8 cellular contexts compared by ENCODE assay signal in the genomic region with DNA sequence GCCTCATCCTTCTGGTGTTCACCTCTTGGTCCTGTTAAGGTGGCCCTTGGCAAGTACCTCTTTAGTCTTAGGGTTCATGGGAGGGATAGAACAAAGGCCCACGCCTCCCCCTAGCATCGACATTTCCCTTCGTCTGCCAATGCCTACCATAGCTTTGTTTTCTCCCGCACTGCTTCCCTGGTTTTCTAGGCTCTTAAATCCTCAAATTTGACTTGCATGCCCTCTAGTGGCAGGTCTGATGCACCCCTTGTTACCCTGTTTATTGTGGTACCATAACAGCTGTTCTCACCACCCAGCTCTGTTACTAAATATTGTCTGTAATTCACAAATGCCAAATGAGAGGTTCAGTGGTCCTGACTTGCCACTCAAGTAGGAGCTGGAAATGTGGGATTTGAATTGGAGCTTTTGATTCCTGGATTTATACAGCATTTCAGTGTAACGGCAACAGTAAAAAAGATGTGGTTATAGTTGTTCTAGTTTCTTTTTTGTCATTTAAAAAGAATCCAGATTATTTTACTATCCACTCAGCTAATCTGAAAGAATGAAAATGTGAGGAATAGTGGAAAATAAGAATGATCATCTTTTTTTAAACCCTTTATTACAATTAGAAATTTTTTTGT.
DNase-seq lines count a peak whose midpoint lies in the region; ATAC-seq and TF ChIP-seq lines count a peak whose summit lies in the region.

No MANE protein-coding gene starts in this region.

- intact Hi-C loops in right lobe of liver (cut with DNase I) = no loop called here

- H3K36me3 ChIP-seq in right lobe of liver = peaks cover 0 to 3% (median 0%) of the 10 kb centered on the region in 4 donors

- H3K9me3 ChIP-seq in right lobe of liver = no peaks in the 10 kb centered on the region

- TF ChIP-seq POLR2A in right lobe of liver (IDR thresholded peaks at IDR 0.05) = no peak

- H3K27me3 ChIP-seq in right lobe of liver = no peaks in the 10 kb centered on the region

- no peak overlapping the region for H3K27ac ChIP-seq in right lobe of liver

- DNase-seq in DMS153 (lab: John Stamatoyannopoulos, UW) (peak; percentile 22), NCI-H446 (lab: John Stamatoyannopoulos, UW) (peak; percentile 30 to 81), dermis blood vessel endothelial cell (peak; percentile 84), right lobe of liver (peak in 2 of 3 donors; percentile 38 to 52)
- DNase-seq in activated CD4-positive, CD25-positive, alpha-beta regulatory T cell treated with anti-CD3 and anti-CD28 coated beads, Interleukin-2, amount 50 U/mL, for 72 hours = peak; percentile 33
- DNase-seq in stimulated activated CD8-positive, alpha-beta memory T cell treated with anti-CD3 and anti-CD28 coated beads, Interleukin-7, amount 100 ng/mL, for 4 hours (ENCODE audit: low read depth in 2 of 2) = peak; percentile 0 to 11

- peak; percentile 64 for ATAC-seq in HG02885 (IDR thresholded peaks at IDR 0.05; ENCODE audit: poor library complexity, unreplicated experiment)
- peak; percentile 89 to 96 (median 94) for ATAC-seq in right lobe of liver
- ATAC-seq in GM18519 (IDR thresholded peaks at IDR 0.05; ENCODE audit: low FRiP score, unreplicated experiment) = no peak

- 13% methylated on average over 5 of the region's 5 CpGs for WGBS in right lobe of liver (ENCODE audit: insufficient coverage, low coverage, low lambda C conversion rate, missing lambda C conversion rate)

- H3K4me1 ChIP-seq in right lobe of liver = no peaks in the 10 kb centered on the region

- TF ChIP-seq CTCF in right lobe of liver (IDR thresholded peaks at IDR 0.05) = peak; percentile 79 to 85 (median 82)

- H3K4me3 ChIP-seq in right lobe of liver = no peak overlapping the region

Comparison
In these comparisons a context has a peak if more than half of its experiments do, and no peak if none do; other contexts are left out.
1. DNase-seq: peak in every context shown above with its lines; median percentile 84 in dermis blood vessel endothelial cell; 56 in NCI-H446; 45 in right lobe of liver; 33 in activated CD4-positive, CD25-positive, alpha-beta regulatory T cell treated with anti-CD3 and anti-CD28 coated beads, Interleukin-2, amount 50 U/mL, for 72 hours; 22 in DMS153; 6 in stimulated activated CD8-positive, alpha-beta memory T cell treated with anti-CD3 and anti-CD28 coated beads, Interleukin-7, amount 100 ng/mL, for 4 hours.